Comparison of ENCODE assay signal across 7 cellular contexts in genomic region chr1:195820925-195821324, GRCh38.
"Had no signal": no experiment of that assay in that cellular context is flagged by ENCODE, and none has a peak within 500 bp of the region (broad histone marks: within the 10 kb centered on the region; RNA-seq: fewer than 3 reads in every experiment).

No MANE protein-coding gene starts in this region.

- H3K4me2 ChIP-seq: KMS-11 had no signal

- ATAC-seq: HepG2 had no signal

- H3K27ac ChIP-seq: HL-60, KMS-11 had no signal

- FAIRE-seq: HepG2, HTR-8/SVneo had no signal

- H3K9ac ChIP-seq: KMS-11 had no signal

- DNase-seq: IMR-90, KBM-7, KG1 had no signal
